ENCODE assay signal across 8 cellular contexts in genomic region chr1:32291145-32291707, GRCh38. TPM values are rescaled to one million over a fixed set of nuclear protein-coding genes. Genes with fewer than 3 reads are reported as not detected.
DNase-seq lines count a peak whose midpoint lies in the region; TF ChIP-seq lines count a peak whose summit lies in the region.

No MANE protein-coding gene starts in this region.

- peak overlapping the region; percentile 67 to 91 (median 89); a peak in 21 of 22 replicates for H3K27ac ChIP-seq in BLaER1 treated with 17β-estradiol and CSF1 and Interleukin-3, amounts not matched to agents 10 nM and 100 nM
- H3K27ac ChIP-seq in ascending aorta (peak overlapping the region; percentile 77 to 82), tibial artery (peak overlapping the region; percentile 89 to 90)

- peak overlapping the region; percentile 74 to 96 (median 90) for H3K4me3 ChIP-seq in BLaER1 treated with 17β-estradiol and CSF1 and Interleukin-3, amounts not matched to agents 10 nM and 100 nM
- H3K4me3 ChIP-seq in ascending aorta (peak overlapping the region; percentile 77 to 80), kidney epithelial cell (ENCODE audit: low read depth, low read length) (peak overlapping the region; percentile 86), tibial artery (peak overlapping the region; percentile 81 to 90)

- H3K9me3 ChIP-seq in BLaER1 treated with 17β-estradiol and CSF1 and Interleukin-3, amounts not matched to agents 10 nM and 100 nM (replicated peaks in 1 of 11): peaks cover 0 to 4% (median 0%) of the 10 kb centered on the region in 11 experiments; a peak in 2 of 22 replicates
- H3K9me3 ChIP-seq in ascending aorta (no peaks in the 10 kb centered on the region), tibial artery (no peaks in the 10 kb centered on the region)

- intact Hi-C loops in ascending aorta (cut with DNase I) (loop anchor here (5.0 kb wide), 2 partner anchors 69 to 89 kb away; partner anchors contain the start of genes CCDC28B, EIF3I and TMEM234), tibial artery (cut with DNase I; ENCODE audit: low total_unique reads) (loop anchor here (5.0 kb wide), 1 partner anchor 69 kb away; the partner anchor contains the start of genes EIF3I and TMEM234)

- H3K4me2 ChIP-seq in BLaER1 treated with 17β-estradiol and CSF1 and Interleukin-3, amounts not matched to agents 10 nM and 100 nM: peak overlapping the region; percentile 41 to 95 (median 78)

- no peaks in the 10 kb centered on the region for H3K27me3 ChIP-seq in BLaER1 treated with 17β-estradiol and CSF1 and Interleukin-3, amounts not matched to agents 10 nM and 100 nM
- H3K27me3 ChIP-seq in ascending aorta (no peaks in the 10 kb centered on the region), kidney epithelial cell (ENCODE audit: control insufficient read depth, insufficient read depth, low read length) (no peaks in the 10 kb centered on the region), tibial artery (no peaks in the 10 kb centered on the region)

- TF ChIP-seq CTCF in ascending aorta (IDR thresholded peaks at IDR 0.05): no peak
- no peak for TF ChIP-seq CTCF in kidney epithelial cell (IDR thresholded peaks at IDR 0.05; ENCODE audit: insufficient read depth, low read length, poor library complexity, severe bottlenecking)
- no peak for TF ChIP-seq CTCF in tibial artery (IDR thresholded peaks at IDR 0.05)
- TF ChIP-seq CTCF in GM13976 (IDR thresholded peaks at IDR 0.05; ENCODE audit: borderline replicate concordance, control extremely low read depth, extremely low read depth, insufficient read depth, missing control alignments): no peak

- in situ Hi-C loops in GM13976 (cut with MboI; ENCODE audit: low sequenced_read_pairs, unreplicated experiment): no loop called here

- H3K9ac ChIP-seq in BLaER1 treated with 17β-estradiol and CSF1 and Interleukin-3, amounts not matched to agents 10 nM and 100 nM: peak overlapping the region; percentile 82 to 92 (median 88)

- H3K36me3 ChIP-seq in BLaER1 treated with 17β-estradiol and CSF1 and Interleukin-3, amounts not matched to agents 10 nM and 100 nM: peaks cover 11 to 24% (median 17%) of the 10 kb centered on the region in 11 experiments; a peak in 20 of 22 replicates
- H3K36me3 ChIP-seq in ascending aorta (no peaks in the 10 kb centered on the region), kidney epithelial cell (ENCODE audit: control insufficient read depth, insufficient read depth, low read length) (no peaks in the 10 kb centered on the region), tibial artery (no peaks in the 10 kb centered on the region)

- DNase-seq in HT-29 (ENCODE audit: low spot score) (peak; percentile 36), ascending aorta (ENCODE audit: low spot score in 2 of 2) (no peak), kidney epithelial cell (ENCODE audit: low read depth) (no peak), tibial artery (no peak), GDM1 (lab: John Stamatoyannopoulos, UW) (no peak), T-helper 9 cell (no peak), GM13976 (ENCODE audit: low spot score) (no peak)

- H4K20me1 ChIP-seq in BLaER1 treated with 17β-estradiol and CSF1 and Interleukin-3, amounts not matched to agents 10 nM and 100 nM: peaks cover 0 to 27% (median 17%) of the 10 kb centered on the region in 11 experiments; a peak in 15 of 22 replicates

- H3K4me1 ChIP-seq in BLaER1 treated with 17β-estradiol and CSF1 and Interleukin-3, amounts not matched to agents 10 nM and 100 nM: peaks cover 40 to 51% (median 44%) of the 10 kb centered on the region in 10 experiments
- H3K4me1 ChIP-seq in ascending aorta: peaks cover 0 to 4% of the 10 kb centered on the region in 2 donors
- H3K4me1 ChIP-seq in tibial artery: peaks cover 0 to 15% (median 6%) of the 10 kb centered on the region in 4 donors

RNA-seq across cellular contexts. Expression of gene HDAC1, which starts 0.7 kb away (rescaled TPM):
- 185 and 200 TPM in 2 replicates for total RNA-seq in HT-29 (2014; rRNA removed; shearing (Covaris generic))
- total RNA-seq in ascending aorta: 75.0 TPM
- total RNA-seq in kidney epithelial cell: 72.3 and 85.7 TPM in 2 replicates

RNA-seq across cellular contexts. Expression of gene LCK, which starts 40.2 kb away (rescaled TPM):
- 0.33 and 0.76 TPM in 2 replicates for total RNA-seq in HT-29 (2014; rRNA removed; shearing (Covaris generic))
- total RNA-seq in ascending aorta (not detected), kidney epithelial cell (6.2 and 10.3 TPM in 2 replicates)

RNA-seq across cellular contexts. Expression of gene FAM167B, which starts 44.2 kb away (rescaled TPM):
- total RNA-seq in HT-29 (2014; rRNA removed; shearing (Covaris generic)): 0.29 TPM in 1 of 2 replicates, not detected in the other
- total RNA-seq in ascending aorta (26.1 TPM), kidney epithelial cell (2.7 TPM in 1 of 2 replicates, not detected in the other)

RNA-seq across cellular contexts. Expression of gene MARCKSL1, which starts 44.8 kb away (rescaled TPM):
- total RNA-seq in HT-29 (2014; rRNA removed; shearing (Covaris generic)): 384 TPM in 2 replicates
- 21.8 TPM for total RNA-seq in ascending aorta
- total RNA-seq in kidney epithelial cell: 184 and 187 TPM in 2 replicates
